Comparison of ENCODE assay signal across 20 cellular contexts in genomic region chr4:8653326-8654000, GRCh38.
"Had no signal": no experiment of that assay in that cellular context is flagged by ENCODE, and none has a peak within 500 bp of the region (broad histone marks: within the 10 kb centered on the region; RNA-seq: fewer than 3 reads in every experiment).

No MANE protein-coding gene starts in this region.

- H3K9ac ChIP-seq: parathyroid adenoma had no signal

- H3K9me3 ChIP-seq: esophagus muscularis mucosa, suprapubic skin, upper lobe of left lung had no signal

- H3K4me3 Mint-ChIP-seq: activated naive CD4-positive, alpha-beta T cell treated with anti-CD3 and anti-CD28 coated beads, Interleukin-2, amount 10 ng/mL, durations not matched to agents 7 days and 5 days; immature natural killer cell; neural crest cell had no signal

- H3K4me3 ChIP-seq: esophagus muscularis mucosa, hepatocyte, lung, skin epidermis, suprapubic skin, upper lobe of left lung had no signal

- FAIRE-seq: astrocyte, bronchial epithelial cell had no signal

- H3K27me3 ChIP-seq: hepatocyte, upper lobe of left lung had no signal

- H3K4me1 ChIP-seq: esophagus muscularis mucosa, parathyroid adenoma, suprapubic skin, upper lobe of left lung had no signal

- H3K27ac Mint-ChIP-seq: activated naive CD4-positive, alpha-beta T cell treated with anti-CD3 and anti-CD28 coated beads, Interleukin-2, amount 10 ng/mL, durations not matched to agents 7 days and 5 days; immature natural killer cell had no signal

- H2AFZ ChIP-seq: hepatocyte, parathyroid adenoma had no signal

- H3K27me3 Mint-ChIP-seq: activated naive CD4-positive, alpha-beta T cell treated with anti-CD3 and anti-CD28 coated beads, Interleukin-2, amount 10 ng/mL, durations not matched to agents 7 days and 5 days had no signal

- DNase-seq: activated CD4-positive, alpha-beta T cell treated with anti-CD3 and anti-CD28 coated beads, Interleukin-2, amount 50 U/mL, for 48 hours; activated CD4-positive, CD25-positive, alpha-beta regulatory T cell treated with anti-CD3 and anti-CD28 coated beads, Interleukin-2, amount 50 U/mL, for 72 hours; activated T-cell treated with anti-CD3 and anti-CD28 coated beads, Interleukin-2, amount 50 U/mL, for 1 hour; immature natural killer cell; left cardiac atrium; retina; stimulated activated CD4-positive, alpha-beta T cell treated with anti-CD3 and anti-CD28 coated beads, Interleukin-4, amount 100 ng/mL, for 4 hours; stimulated activated CD8-positive, alpha-beta memory T cell treated with anti-CD3 and anti-CD28 coated beads, Interleukin-4, amount 100 ng/mL, for 48 hours; stimulated activated naive CD8-positive, alpha-beta T cell treated with anti-CD3 and anti-CD28 coated beads, Interleukin-15, Interleukin-2, amounts not matched to agents 100 U/mL and 50 U/mL, for 24 hours; upper lobe of left lung had no signal

- H3K4me1 Mint-ChIP-seq: activated naive CD4-positive, alpha-beta T cell treated with anti-CD3 and anti-CD28 coated beads, Interleukin-2, amount 10 ng/mL, durations not matched to agents 7 days and 5 days; immature natural killer cell had no signal

- H3K4me2 ChIP-seq: hepatocyte had no signal

- H3K79me2 ChIP-seq: hepatocyte, parathyroid adenoma had no signal

- H3K36me3 Mint-ChIP-seq: activated naive CD4-positive, alpha-beta T cell treated with anti-CD3 and anti-CD28 coated beads, Interleukin-2, amount 10 ng/mL, durations not matched to agents 7 days and 5 days; immature natural killer cell had no signal

- H3K27ac ChIP-seq: esophagus muscularis mucosa, hepatocyte, parathyroid adenoma, skin epidermis, suprapubic skin, upper lobe of left lung had no signal

- H3K36me3 ChIP-seq: esophagus muscularis mucosa, suprapubic skin, upper lobe of left lung had no signal

- ATAC-seq: left cardiac atrium; stimulated activated naive CD8-positive, alpha-beta T cell treated with anti-CD3 and anti-CD28 coated beads, Interleukin-15, Interleukin-2, amounts not matched to agents 100 U/mL and 50 U/mL, for 24 hours had no signal
